Comparison of ENCODE assay signal across 16 cellular contexts in the genomic region with DNA sequence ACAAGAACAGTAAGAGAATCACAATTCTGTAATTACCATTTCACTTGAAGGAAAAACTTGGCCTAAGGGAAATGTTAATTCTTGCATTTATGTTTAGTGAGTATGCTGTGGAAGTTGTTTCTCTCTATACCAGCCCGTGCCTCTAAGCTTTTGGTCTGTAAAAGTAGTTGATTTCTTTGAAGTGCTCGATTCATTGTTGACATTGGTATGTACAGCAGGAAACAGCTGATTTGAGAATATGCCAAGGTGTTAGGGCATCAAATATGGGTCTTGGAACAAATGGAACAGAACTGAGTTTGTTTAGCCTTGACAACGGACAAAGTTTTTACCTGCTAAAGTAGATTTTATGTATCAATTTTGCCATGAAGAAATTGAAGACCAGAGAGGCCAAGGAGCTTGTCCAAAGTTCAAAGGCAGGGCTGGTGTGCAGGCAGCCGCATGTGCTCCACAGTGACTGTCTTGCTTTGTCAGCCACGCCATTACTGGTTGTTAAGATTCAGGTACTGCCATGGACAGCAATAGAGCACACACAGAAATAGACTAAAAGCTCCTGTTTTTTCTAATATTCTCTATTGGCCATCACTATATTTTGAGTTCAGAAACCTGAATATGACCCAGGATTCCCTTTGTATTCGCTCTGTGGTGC.
DNase-seq lines count a peak whose midpoint lies in the region; ATAC-seq, FAIRE-seq and TF ChIP-seq lines count a peak whose summit lies in the region.
"Had no signal": no experiment of that assay in that cellular context is flagged by ENCODE, and none has a peak within 500 bp of the region (broad histone marks: within the 10 kb centered on the region; RNA-seq: fewer than 3 reads in every experiment).

No MANE protein-coding gene starts in this region.

- dilution Hi-C loops in endothelial cell of umbilical vein (cut with MboI; ENCODE audit: extremely low pct_ligation_motif_present, low sequenced_read_pairs) = no loop called here

- H3K4me3 ChIP-seq in HepG2 (replicated peaks in 1 of 3; ENCODE audit: insufficient read depth in 1 of 3, low read depth in 2 of 3, low read length in 3 of 3) = no peak overlapping the region
- no peak overlapping the region for H3K4me3 ChIP-seq in right lobe of liver
- H3K4me3 ChIP-seq in endothelial cell of umbilical vein (replicated peaks in 1 of 3; ENCODE audit: insufficient read depth in 1 of 3, low read depth in 1 of 3, low read length in 3 of 3) = no peak overlapping the region
- H3K4me3 ChIP-seq: BLaER1 treated with 17β-estradiol and CSF1 and Interleukin-3, amounts not matched to agents 10 nM and 100 nM; GM12878; GM23248 had no signal

- H3K4me2 ChIP-seq in HepG2 (ENCODE audit: low read depth, low read length) (no peak overlapping the region), endothelial cell of umbilical vein (ENCODE audit: insufficient read depth, low read length) (no peak overlapping the region)
- H3K4me2 ChIP-seq: BLaER1 treated with 17β-estradiol and CSF1 and Interleukin-3, amounts not matched to agents 10 nM and 100 nM had no signal

- H3K9ac ChIP-seq in HepG2 (ENCODE audit: insufficient read depth, low read depth, low read length) (no peak overlapping the region), endothelial cell of umbilical vein (replicated peaks; ENCODE audit: extremely low read depth, insufficient read depth, low read length) (no peak overlapping the region)
- H3K9ac ChIP-seq: BLaER1 treated with 17β-estradiol and CSF1 and Interleukin-3, amounts not matched to agents 10 nM and 100 nM; GM23248 had no signal

- H3K27me3 ChIP-seq in HepG2 (ENCODE audit: control insufficient read depth in 1 of 2, insufficient read depth in 2 of 2, low read length in 2 of 2) (no peaks in the 10 kb centered on the region; a peak in 1 of 5 replicates), right lobe of liver (no peaks in the 10 kb centered on the region), endothelial cell of umbilical vein (ENCODE audit: control insufficient read depth in 2 of 2, insufficient read depth in 2 of 2, low read length in 2 of 2) (no peaks in the 10 kb centered on the region)
- H3K27me3 ChIP-seq: BLaER1 treated with 17β-estradiol and CSF1 and Interleukin-3, amounts not matched to agents 10 nM and 100 nM had no signal

- H3K27ac ChIP-seq in HepG2 (ENCODE audit: extremely low read length, insufficient read depth, low read length) = no peak overlapping the region
- H3K27ac ChIP-seq in right lobe of liver = no peak overlapping the region
- no peak overlapping the region for H3K27ac ChIP-seq in endothelial cell of umbilical vein (ENCODE audit: insufficient read depth, low read depth, low read length)
- H3K27ac ChIP-seq: BLaER1 treated with 17β-estradiol and CSF1 and Interleukin-3, amounts not matched to agents 10 nM and 100 nM; GM23248 had no signal

- H4K20me1 ChIP-seq in HepG2 (ENCODE audit: insufficient read depth, low read length) (no peaks in the 10 kb centered on the region), endothelial cell of umbilical vein (replicated peaks; ENCODE audit: control insufficient read depth, extremely low read depth, insufficient read depth, low read length) (no peaks in the 10 kb centered on the region)
- H4K20me1 ChIP-seq: BLaER1 treated with 17β-estradiol and CSF1 and Interleukin-3, amounts not matched to agents 10 nM and 100 nM had no signal

- H3K4me1 ChIP-seq in HepG2 (ENCODE audit: insufficient read depth, low read length) (no peaks in the 10 kb centered on the region), right lobe of liver (no peaks in the 10 kb centered on the region), endothelial cell of umbilical vein (ENCODE audit: control insufficient read depth, extremely low read depth, insufficient read depth, low read length) (no peaks in the 10 kb centered on the region)

- ATAC-seq in HepG2 (no peak), right lobe of liver (no peak), left cardiac atrium (no peak)
- ATAC-seq: GM12878 had no signal

- CTCF ChIA-PET in HepG2 (lab: Yijun Ruan, JAX; ENCODE audit: low intra/inter-chr PET ratio, low total read pairs) = no interaction called here
- CTCF ChIA-PET in endothelial cell of umbilical vein (lab: Charles Lee) = interaction anchor here (0.9 to 1.0 kb wide), 3 partner anchors 29 to 353 kb away, joined by 3 to 6 read pairs (median 5); no protein-coding TSS in a partner anchor

- in situ Hi-C loops in HepG2 (cut with HindIII; ENCODE audit: extremely low pct_ligation_motif_present, low pct_unique_long_range_greater_than_20kb) = no loop called here

- H3K36me3 ChIP-seq in HepG2 (replicated peaks in 1 of 2; ENCODE audit: control insufficient read depth in 1 of 2, insufficient read depth in 2 of 2, low read length in 2 of 2) (no peaks in the 10 kb centered on the region), right lobe of liver (no peaks in the 10 kb centered on the region), endothelial cell of umbilical vein (ENCODE audit: control insufficient read depth in 2 of 2, extremely low read depth in 1 of 2, insufficient read depth in 2 of 2, low read length in 2 of 2) (no peaks in the 10 kb centered on the region)
- H3K36me3 ChIP-seq: BLaER1 treated with 17β-estradiol and CSF1 and Interleukin-3, amounts not matched to agents 10 nM and 100 nM had no signal

- H3K9me3 ChIP-seq in HepG2 (ENCODE audit: low read length) = no peaks in the 10 kb centered on the region
- no peaks in the 10 kb centered on the region for H3K9me3 ChIP-seq in right lobe of liver
- H3K9me3 ChIP-seq in endothelial cell of umbilical vein (replicated peaks; ENCODE audit: control insufficient read depth, insufficient read depth, low read length) = no peaks in the 10 kb centered on the region

- no peak for TF ChIP-seq RAD21 in HepG2 (CRISPR knock-in tag; IDR thresholded peaks at IDR 0.05)

- intact Hi-C loops in HepG2 (cut with micrococcal nuclease; ENCODE audit: unreplicated experiment) (no loop called here), right lobe of liver (cut with DNase I) (no loop called here), endothelial cell of umbilical vein (cut with micrococcal nuclease) (no loop called here), left cardiac atrium (cut with DNase I) (no loop called here)

- BruUV-seq in HepG2 (replicated peaks; lab: Mats Ljungman, UMichigan) = no TSS peak
- BruUV-seq in endothelial cell of umbilical vein (replicated peaks; lab: Mats Ljungman, UMichigan) = no TSS peak

- TF ChIP-seq POLR2A in HepG2 (IDR thresholded peaks at IDR 0.05; ENCODE audit: insufficient read depth in 1 of 2, low read depth in 2 of 2, low read length in 2 of 2) (no peak), right lobe of liver (IDR thresholded peaks at IDR 0.05) (no peak), endothelial cell of umbilical vein (IDR thresholded peaks at IDR 0.05; ENCODE audit: low read depth, low read length) (no peak)

- H2AFZ ChIP-seq in HepG2 (ENCODE audit: low read length) = no peak overlapping the region
- H2AFZ ChIP-seq in endothelial cell of umbilical vein (ENCODE audit: low read depth, low read length) = no peak overlapping the region
- H2AFZ ChIP-seq: GM23248 had no signal

- TF ChIP-seq CTCF in HepG2 (CRISPR knock-in tag; IDR thresholded peaks at IDR 0.05) = no peak
- no peak for TF ChIP-seq CTCF in right lobe of liver (IDR thresholded peaks at IDR 0.05)
- TF ChIP-seq CTCF in endothelial cell of umbilical vein (IDR thresholded peaks at IDR 0.05; ENCODE audit: extremely low read depth in 1 of 2, insufficient read depth in 1 of 2, low read depth in 1 of 2, low read length in 2 of 2) = no peak

- 14% methylated on average over 6 of the region's 6 CpGs for WGBS in HepG2 (ENCODE audit: low lambda C conversion rate)
- WGBS in right lobe of liver (ENCODE audit: insufficient coverage, low coverage, low lambda C conversion rate, missing lambda C conversion rate) = 75% methylated on average over 6 of the region's 6 CpGs

- H3K79me2 ChIP-seq in HepG2 (ENCODE audit: insufficient read depth, low read length) (no peaks in the 10 kb centered on the region), endothelial cell of umbilical vein (ENCODE audit: control insufficient read depth, insufficient read depth, low read length) (no peaks in the 10 kb centered on the region)

- DNase-seq in HepG2 (ENCODE audit: low spot score) = no peak
- DNase-seq in right lobe of liver = no peak
- DNase-seq in endothelial cell of umbilical vein (ENCODE audit: low read depth, low spot score) = peak; percentile 47
- peak; percentile 11 for DNase-seq in pulmonary artery endothelial cell (ENCODE audit: low read depth, low spot score)
- DNase-seq in NCI-H1436 treated with DMSO at 0.1 percent for 48 hours (lab: John Stamatoyannopoulos, UW) = no peak
- DNase-seq in T-helper 1 cell = no peak
- DNase-seq in left cardiac atrium = no peak
- DNase-seq: 8988T; AML-193; CD4-positive, CD25-positive, alpha-beta regulatory T cell; DMS79; GM23248; H9 had no signal

- POLR2A ChIA-PET in HepG2 (lab: Yijun Ruan, JAX) = no interaction called here
- POLR2A ChIA-PET in endothelial cell of umbilical vein (lab: Charles Lee) = no interaction called here

- no peaks in the 10 kb centered on the region for H3K9me1 ChIP-seq in endothelial cell of umbilical vein (replicated peaks; ENCODE audit: control insufficient read depth, extremely low read depth, insufficient read depth, low read length)

- no peak for FAIRE-seq in HepG2 (lab: Jason Lieb, UNC)
- no peak for FAIRE-seq in endothelial cell of umbilical vein (lab: Jason Lieb, UNC)
- FAIRE-seq: GM12878, HTR-8/SVneo had no signal

- TF ChIP-seq EP300 in HepG2 (IDR thresholded peaks at IDR 0.05; ENCODE audit: low read depth in 2 of 2, low read length in 2 of 2) (no peak), HepG2 (CRISPR knock-in tag; IDR thresholded peaks at IDR 0.05; ENCODE audit: borderline replicate concordance) (no peak)

TF ChIP-seq in HepG2, 621 proteins besides CTCF, POLR2A, EP300 and RAD21 (continues in another document):
- TF ChIP-seq TBX3 (IDR thresholded peaks at IDR 0.05; ENCODE audit: borderline replicate concordance) = no peak
- TF ChIP-seq, protein P1, sequence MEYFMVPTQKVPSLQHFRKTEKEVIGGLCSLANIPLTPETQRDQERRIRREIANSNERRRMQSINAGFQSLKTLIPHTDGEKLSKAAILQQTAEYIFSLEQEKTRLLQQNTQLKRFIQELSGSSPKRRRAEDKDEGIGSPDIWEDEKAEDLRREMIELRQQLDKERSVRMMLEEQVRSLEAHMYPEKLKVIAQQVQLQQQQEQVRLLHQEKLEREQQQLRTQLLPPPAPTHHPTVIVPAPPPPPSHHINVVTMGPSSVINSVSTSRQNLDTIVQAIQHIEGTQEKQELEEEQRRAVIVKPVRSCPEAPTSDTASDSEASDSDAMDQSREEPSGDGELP (IDR thresholded peaks at IDR 0.05; ENCODE audit: borderline replicate concordance, low read depth) = peak; percentile 81

TF ChIP-seq in endothelial cell of umbilical vein, 7 proteins besides CTCF, POLR2A, EP300 and RAD21 (continues in another document):
- TF ChIP-seq, protein P2, sequence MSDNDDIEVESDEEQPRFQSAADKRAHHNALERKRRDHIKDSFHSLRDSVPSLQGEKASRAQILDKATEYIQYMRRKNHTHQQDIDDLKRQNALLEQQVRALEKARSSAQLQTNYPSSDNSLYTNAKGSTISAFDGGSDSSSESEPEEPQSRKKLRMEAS (IDR thresholded peaks at IDR 0.05; ENCODE audit: insufficient read depth, insufficient read length) = no peak
- no peak for TF ChIP-seq GATA2 (IDR thresholded peaks at IDR 0.05; ENCODE audit: insufficient read depth, insufficient read length, low read depth, low read length)
- TF ChIP-seq EZH2 (IDR thresholded peaks at IDR 0.05; ENCODE audit: borderline replicate concordance, low read depth, low read length, severe bottlenecking) = no peak

Comparison
In these comparisons a context has a peak if more than half of its experiments do, and no peak if none do; other contexts are left out.
1. DNase-seq: peak in endothelial cell of umbilical vein (single experiment) and pulmonary artery endothelial cell (single experiment); none in HepG2 (single experiment), right lobe of liver (0 of 3), NCI-H1436 treated with DMSO at 0.1 percent for 48 hours (single experiment), T-helper 1 cell (0 of 5) and left cardiac atrium (single experiment).